Comparison of ENCODE assay signal across 1 cellular context in the genomic region with DNA sequence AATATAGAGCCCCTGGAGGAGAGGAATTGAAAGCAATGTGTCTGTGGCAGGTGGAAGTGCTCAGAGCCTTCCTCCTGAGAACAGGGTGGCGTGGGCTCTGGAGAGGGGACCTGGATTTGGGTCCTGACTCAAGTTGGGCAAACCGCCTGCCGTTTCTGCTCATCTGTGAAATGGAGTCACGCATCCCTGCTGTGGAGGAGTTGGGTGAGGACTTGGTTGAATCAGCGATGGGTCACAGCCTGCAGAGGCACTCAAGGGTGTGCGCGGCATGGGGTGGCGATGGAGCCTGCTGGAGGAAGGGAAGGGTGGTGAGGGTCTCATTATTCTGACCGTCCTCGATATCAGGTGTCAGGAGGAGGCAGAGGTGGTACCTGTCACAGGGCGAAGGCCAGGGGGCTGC.
TF ChIP-seq lines count a peak whose summit lies in the region.

No MANE protein-coding gene starts in this region.

TF ChIP-seq in H1, 55 proteins besides CTCF, POLR2A, EP300 and RAD21:
- no peak for TF ChIP-seq PHF8 (conservative IDR thresholded peaks at IDR 0.05; ENCODE audit: low read depth, low read length)
- TF ChIP-seq RNF2 (IDR thresholded peaks at IDR 0.05; ENCODE audit: borderline replicate concordance, low read depth, low read length, missing control alignments, poor library complexity, severe bottlenecking), result no peak
- TF ChIP-seq FOSL1 (IDR thresholded peaks at IDR 0.05; ENCODE audit: insufficient read depth, low read depth, low read length), result no peak
- no peak for TF ChIP-seq BACH1 (IDR thresholded peaks at IDR 0.05; ENCODE audit: low read length)
- TF ChIP-seq SP2 (IDR thresholded peaks at IDR 0.05; ENCODE audit: low read length), result no peak
- no peak for TF ChIP-seq POU5F1 (IDR thresholded peaks at IDR 0.05; ENCODE audit: low read depth, low read length)
- TF ChIP-seq TBP (IDR thresholded peaks at IDR 0.05; ENCODE audit: low read depth, low read length), result no peak
- no peak for TF ChIP-seq SIX5 (IDR thresholded peaks at IDR 0.05; ENCODE audit: low read depth, low read length)
- no peak for TF ChIP-seq EGR1 (IDR thresholded peaks at IDR 0.05; ENCODE audit: borderline replicate concordance, low read depth, low read length)
- no peak for TF ChIP-seq SIN3A (conservative IDR thresholded peaks at IDR 0.05 in 1 of 2, IDR thresholded peaks at IDR 0.05 in 1 of 2; ENCODE audit: low read depth in 1 of 2, low read length in 2 of 2)
- TF ChIP-seq, protein P1, sequence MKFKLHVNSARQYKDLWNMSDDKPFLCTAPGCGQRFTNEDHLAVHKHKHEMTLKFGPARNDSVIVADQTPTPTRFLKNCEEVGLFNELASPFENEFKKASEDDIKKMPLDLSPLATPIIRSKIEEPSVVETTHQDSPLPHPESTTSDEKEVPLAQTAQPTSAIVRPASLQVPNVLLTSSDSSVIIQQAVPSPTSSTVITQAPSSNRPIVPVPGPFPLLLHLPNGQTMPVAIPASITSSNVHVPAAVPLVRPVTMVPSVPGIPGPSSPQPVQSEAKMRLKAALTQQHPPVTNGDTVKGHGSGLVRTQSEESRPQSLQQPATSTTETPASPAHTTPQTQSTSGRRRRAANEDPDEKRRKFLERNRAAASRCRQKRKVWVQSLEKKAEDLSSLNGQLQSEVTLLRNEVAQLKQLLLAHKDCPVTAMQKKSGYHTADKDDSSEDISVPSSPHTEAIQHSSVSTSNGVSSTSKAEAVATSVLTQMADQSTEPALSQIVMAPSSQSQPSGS (IDR thresholded peaks at IDR 0.05; ENCODE audit: low read length), result no peak
- no peak for TF ChIP-seq TCF12 (IDR thresholded peaks at IDR 0.05; ENCODE audit: low read depth, low read length)
- no peak for TF ChIP-seq SP1 (IDR thresholded peaks at IDR 0.05; ENCODE audit: low read depth, low read length)
- no peak for TF ChIP-seq GTF2F1 (IDR thresholded peaks at IDR 0.05; ENCODE audit: borderline replicate concordance, low read depth, low read length)
- TF ChIP-seq NRF1 (IDR thresholded peaks at IDR 0.05; ENCODE audit: low read depth, low read length), result no peak
- no peak for TF ChIP-seq KDM5A (IDR thresholded peaks at IDR 0.05; ENCODE audit: low read length)
- no peak for TF ChIP-seq TAF1 (IDR thresholded peaks at IDR 0.05; ENCODE audit: low read depth, low read length)
- no peak for TF ChIP-seq RBBP5 (IDR thresholded peaks at IDR 0.05; ENCODE audit: borderline replicate concordance, low read depth, low read length)
